1 cellular context compared by ENCODE assay signal in the genomic region with DNA sequence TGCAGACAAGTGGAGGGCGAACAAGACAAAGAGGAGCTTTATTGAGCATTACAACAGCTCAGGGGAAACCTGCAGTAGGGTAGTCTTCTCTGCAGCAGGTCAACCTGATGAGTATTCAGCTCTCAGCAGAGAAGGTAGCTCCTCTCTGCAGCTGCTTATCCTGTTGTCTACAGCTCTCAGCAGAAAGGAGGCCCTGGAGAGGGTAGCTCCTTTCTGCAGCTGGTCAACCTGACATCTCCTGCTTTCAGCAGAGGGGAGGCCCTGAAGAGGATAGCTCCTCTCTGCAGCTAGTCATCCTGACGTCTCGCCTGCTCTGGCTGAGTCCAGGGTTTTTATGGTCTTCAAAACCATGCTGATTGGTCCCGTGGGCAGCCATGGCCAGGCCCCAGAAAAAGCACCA.
A peak's percentile ranks its signal among the peaks of the same experiment; 100 is the strongest.
TF ChIP-seq lines count a peak whose summit lies in the region.

No MANE protein-coding gene starts in this region.

TF ChIP-seq in K562, 482 proteins besides CTCF, POLR2A, EP300 and RAD21 (continued from another document):
- TF ChIP-seq ZNF512 (tag; IDR thresholded peaks at IDR 0.05): no peak
- peak; percentile 7 to 85; a peak in 3 of 4 replicates for TF ChIP-seq TRIM24 (IDR thresholded peaks at IDR 0.05)
- TF ChIP-seq, protein P1, sequence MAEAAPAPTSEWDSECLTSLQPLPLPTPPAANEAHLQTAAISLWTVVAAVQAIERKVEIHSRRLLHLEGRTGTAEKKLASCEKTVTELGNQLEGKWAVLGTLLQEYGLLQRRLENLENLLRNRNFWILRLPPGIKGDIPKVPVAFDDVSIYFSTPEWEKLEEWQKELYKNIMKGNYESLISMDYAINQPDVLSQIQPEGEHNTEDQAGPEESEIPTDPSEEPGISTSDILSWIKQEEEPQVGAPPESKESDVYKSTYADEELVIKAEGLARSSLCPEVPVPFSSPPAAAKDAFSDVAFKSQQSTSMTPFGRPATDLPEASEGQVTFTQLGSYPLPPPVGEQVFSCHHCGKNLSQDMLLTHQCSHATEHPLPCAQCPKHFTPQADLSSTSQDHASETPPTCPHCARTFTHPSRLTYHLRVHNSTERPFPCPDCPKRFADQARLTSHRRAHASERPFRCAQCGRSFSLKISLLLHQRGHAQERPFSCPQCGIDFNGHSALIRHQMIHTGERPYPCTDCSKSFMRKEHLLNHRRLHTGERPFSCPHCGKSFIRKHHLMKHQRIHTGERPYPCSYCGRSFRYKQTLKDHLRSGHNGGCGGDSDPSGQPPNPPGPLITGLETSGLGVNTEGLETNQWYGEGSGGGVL (CRISPR knock-in tag; IDR thresholded peaks at IDR 0.05): no peak
- no peak for TF ChIP-seq TCF7L2 (IDR thresholded peaks at IDR 0.05; ENCODE audit: low read depth, low read length)
- TF ChIP-seq, protein P2, sequence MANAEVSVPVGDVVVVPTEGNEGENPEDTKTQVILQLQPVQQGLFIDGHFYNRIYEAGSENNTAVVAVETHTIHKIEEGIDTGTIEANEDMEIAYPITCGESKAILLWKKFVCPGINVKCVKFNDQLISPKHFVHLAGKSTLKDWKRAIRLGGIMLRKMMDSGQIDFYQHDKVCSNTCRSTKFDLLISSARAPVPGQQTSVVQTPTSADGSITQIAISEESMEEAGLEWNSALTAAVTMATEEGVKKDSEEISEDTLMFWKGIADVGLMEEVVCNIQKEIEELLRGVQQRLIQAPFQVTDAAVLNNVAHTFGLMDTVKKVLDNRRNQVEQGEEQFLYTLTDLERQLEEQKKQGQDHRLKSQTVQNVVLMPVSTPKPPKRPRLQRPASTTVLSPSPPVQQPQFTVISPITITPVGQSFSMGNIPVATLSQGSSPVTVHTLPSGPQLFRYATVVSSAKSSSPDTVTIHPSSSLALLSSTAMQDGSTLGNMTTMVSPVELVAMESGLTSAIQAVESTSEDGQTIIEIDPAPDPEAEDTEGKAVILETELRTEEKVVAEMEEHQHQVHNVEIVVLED (CRISPR knock-in tag; IDR thresholded peaks at IDR 0.05): no peak
- no peak for TF ChIP-seq ZNF12 (CRISPR knock-in tag; IDR thresholded peaks at IDR 0.05)
- TF ChIP-seq HMGN3 (IDR thresholded peaks at IDR 0.05; ENCODE audit: borderline replicate concordance, extremely low read depth, insufficient read length, low read depth, low read length): no peak
- 0 out of 2 replicates have a peak, but pooled peaks have one; percentile 16 for TF ChIP-seq ZEB2 (IDR thresholded peaks at IDR 0.05)
- TF ChIP-seq NONO (IDR thresholded peaks at IDR 0.05; ENCODE audit: low read depth in 2 of 2, low read length in 1 of 2): no peak
- TF ChIP-seq TFAP4 (CRISPR knock-in tag; IDR thresholded peaks at IDR 0.05; ENCODE audit: borderline replicate concordance): peak; percentile 51; the same call in 1 of the 2 replicates
- TF ChIP-seq EGR1 (conservative IDR thresholded peaks at IDR 0.05): no peak
- TF ChIP-seq ARHGAP35 (IDR thresholded peaks at IDR 0.05; ENCODE audit: partially characterized antibody): no peak
- no peak for TF ChIP-seq CSDE1 (IDR thresholded peaks at IDR 0.05)
- no peak for TF ChIP-seq ZZZ3 (IDR thresholded peaks at IDR 0.05)
- TF ChIP-seq TCFL5 (CRISPR knock-in tag; conservative IDR thresholded peaks at IDR 0.05): no peak
- peak; percentile 98 for TF ChIP-seq TRIM28 (IDR thresholded peaks at IDR 0.05)
- TF ChIP-seq ELF4 (CRISPR knock-in tag; IDR thresholded peaks at IDR 0.05): no peak
- 0 out of 2 replicates have a peak, but pooled peaks have one; percentile 57 for TF ChIP-seq ZNF445 (CRISPR knock-in tag; IDR thresholded peaks at IDR 0.05; ENCODE audit: low read depth)
- peak; percentile 73; the same call in 1 of the 2 replicates for TF ChIP-seq XRCC3 (IDR thresholded peaks at IDR 0.05)
- TF ChIP-seq ZNF232 (CRISPR knock-in tag; IDR thresholded peaks at IDR 0.05): no peak
- TF ChIP-seq BHLHE40 (IDR thresholded peaks at IDR 0.05; ENCODE audit: low read length): no peak
- no peak for TF ChIP-seq HNRNPLL (IDR thresholded peaks at IDR 0.05; ENCODE audit: low read depth, low read length, poor library complexity, severe bottlenecking)
- TF ChIP-seq CBX3 (IDR thresholded peaks at IDR 0.05; ENCODE audit: borderline replicate concordance in 1 of 2, low read length in 2 of 2): peak in 1 of 2 experiments; percentile 98; a peak in 2 of 3 replicates
- no peak for TF ChIP-seq RBM15 (IDR thresholded peaks at IDR 0.05; ENCODE audit: insufficient read depth, low read length)
- no peak for TF ChIP-seq ILK (tag; IDR thresholded peaks at IDR 0.05; ENCODE audit: borderline replicate concordance, low read depth)
- TF ChIP-seq ZFP36 (IDR thresholded peaks at IDR 0.05; ENCODE audit: low read depth, low read length, partially characterized antibody): no peak
- TF ChIP-seq THRAP3 (IDR thresholded peaks at IDR 0.05; ENCODE audit: borderline replicate concordance): no peak
- TF ChIP-seq GATAD2B (IDR thresholded peaks at IDR 0.05; ENCODE audit: borderline replicate concordance): no peak
- no peak for TF ChIP-seq ZBTB43 (CRISPR knock-in tag; IDR thresholded peaks at IDR 0.05)
- no peak for TF ChIP-seq YBX1 (IDR thresholded peaks at IDR 0.05)
- TF ChIP-seq, protein P3, sequence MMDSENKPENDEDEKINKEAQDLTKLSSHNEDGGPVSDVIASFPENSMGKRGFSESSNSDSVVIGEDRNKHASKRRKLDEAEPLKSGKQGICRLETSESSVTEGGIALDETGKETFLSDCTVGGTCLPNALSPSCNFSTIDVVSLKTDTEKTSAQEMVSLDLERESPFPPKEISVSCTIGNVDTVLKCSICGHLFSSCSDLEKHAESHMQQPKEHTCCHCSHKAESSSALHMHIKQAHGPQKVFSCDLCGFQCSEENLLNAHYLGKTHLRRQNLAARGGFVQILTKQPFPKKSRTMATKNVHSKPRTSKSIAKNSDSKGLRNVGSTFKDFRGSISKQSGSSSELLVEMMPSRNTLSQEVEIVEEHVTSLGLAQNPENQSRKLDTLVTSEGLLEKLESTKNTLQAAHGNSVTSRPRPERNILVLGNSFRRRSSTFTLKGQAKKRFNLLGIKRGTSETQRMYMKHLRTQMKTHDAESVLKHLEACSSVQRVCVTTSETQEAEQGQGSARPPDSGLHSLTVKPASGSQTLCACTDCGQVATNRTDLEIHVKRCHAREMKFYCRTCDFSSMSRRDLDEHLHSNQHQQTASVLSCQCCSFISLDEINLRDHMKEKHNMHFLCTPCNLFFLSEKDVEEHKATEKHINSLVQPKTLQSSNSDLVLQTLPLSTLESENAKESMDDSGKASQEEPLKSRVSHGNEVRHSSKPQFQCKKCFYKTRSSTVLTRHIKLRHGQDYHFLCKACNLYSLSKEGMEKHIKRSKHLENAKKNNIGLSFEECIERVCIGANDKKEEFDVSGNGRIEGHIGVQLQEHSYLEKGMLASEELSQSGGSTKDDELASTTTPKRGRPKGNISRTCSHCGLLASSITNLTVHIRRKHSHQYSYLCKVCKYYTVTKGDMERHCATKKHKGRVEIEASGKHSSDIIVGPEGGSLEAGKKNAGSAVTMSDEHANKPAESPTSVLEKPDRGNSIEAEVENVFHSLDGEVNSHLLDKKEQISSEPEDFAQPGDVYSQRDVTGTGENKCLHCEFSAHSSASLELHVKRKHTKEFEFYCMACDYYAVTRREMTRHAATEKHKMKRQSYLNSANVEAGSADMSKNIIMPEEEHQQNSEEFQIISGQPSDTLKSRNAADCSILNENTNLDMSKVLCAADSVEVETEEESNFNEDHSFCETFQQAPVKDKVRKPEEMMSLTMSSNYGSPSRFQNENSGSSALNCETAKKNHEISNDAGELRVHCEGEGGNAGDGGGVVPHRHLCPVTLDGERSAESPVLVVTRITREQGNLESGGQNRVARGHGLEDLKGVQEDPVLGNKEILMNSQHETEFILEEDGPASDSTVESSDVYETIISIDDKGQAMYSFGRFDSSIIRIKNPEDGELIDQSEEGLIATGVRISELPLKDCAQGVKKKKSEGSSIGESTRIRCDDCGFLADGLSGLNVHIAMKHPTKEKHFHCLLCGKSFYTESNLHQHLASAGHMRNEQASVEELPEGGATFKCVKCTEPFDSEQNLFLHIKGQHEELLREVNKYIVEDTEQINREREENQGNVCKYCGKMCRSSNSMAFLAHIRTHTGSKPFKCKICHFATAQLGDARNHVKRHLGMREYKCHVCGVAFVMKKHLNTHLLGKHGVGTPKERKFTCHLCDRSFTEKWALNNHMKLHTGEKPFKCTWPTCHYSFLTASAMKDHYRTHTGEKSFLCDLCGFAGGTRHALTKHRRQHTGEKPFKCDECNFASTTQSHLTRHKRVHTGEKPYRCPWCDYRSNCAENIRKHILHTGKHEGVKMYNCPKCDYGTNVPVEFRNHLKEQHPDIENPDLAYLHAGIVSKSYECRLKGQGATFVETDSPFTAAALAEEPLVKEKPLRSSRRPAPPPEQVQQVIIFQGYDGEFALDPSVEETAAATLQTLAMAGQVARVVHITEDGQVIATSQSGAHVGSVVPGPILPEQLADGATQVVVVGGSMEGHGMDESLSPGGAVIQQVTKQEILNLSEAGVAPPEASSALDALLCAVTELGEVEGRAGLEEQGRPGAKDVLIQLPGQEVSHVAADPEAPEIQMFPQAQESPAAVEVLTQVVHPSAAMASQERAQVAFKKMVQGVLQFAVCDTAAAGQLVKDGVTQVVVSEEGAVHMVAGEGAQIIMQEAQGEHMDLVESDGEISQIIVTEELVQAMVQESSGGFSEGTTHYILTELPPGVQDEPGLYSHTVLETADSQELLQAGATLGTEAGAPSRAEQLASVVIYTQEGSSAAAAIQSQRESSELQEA (IDR thresholded peaks at IDR 0.05; ENCODE audit: low read depth): no peak
- TF ChIP-seq, protein P4, sequence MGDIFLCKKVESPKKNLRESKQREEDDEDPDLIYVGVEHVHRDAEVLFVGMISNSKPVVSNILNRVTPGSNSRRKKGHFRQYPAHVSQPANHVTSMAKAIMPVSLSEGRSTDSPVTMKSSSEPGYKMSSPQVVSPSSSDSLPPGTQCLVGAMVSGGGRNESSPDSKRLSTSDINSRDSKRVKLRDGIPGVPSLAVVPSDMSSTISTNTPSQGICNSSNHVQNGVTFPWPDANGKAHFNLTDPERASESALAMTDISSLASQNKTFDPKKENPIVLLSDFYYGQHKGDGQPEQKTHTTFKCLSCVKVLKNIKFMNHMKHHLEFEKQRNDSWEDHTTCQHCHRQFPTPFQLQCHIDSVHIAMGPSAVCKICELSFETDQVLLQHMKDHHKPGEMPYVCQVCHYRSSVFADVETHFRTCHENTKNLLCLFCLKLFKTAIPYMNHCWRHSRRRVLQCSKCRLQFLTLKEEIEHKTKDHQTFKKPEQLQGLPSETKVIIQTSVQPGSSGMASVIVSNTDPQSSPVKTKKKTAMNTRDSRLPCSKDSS (IDR thresholded peaks at IDR 0.05; ENCODE audit: low read depth, partially characterized antibody): peak; percentile 80
